9 cellular contexts compared by ENCODE assay signal in genomic region chr19:34711890-34712289, GRCh38.
"Had no signal": no experiment of that assay in that cellular context is flagged by ENCODE, and none has a peak within 500 bp of the region (broad histone marks: within the 10 kb centered on the region; RNA-seq: fewer than 3 reads in every experiment).

No MANE protein-coding gene starts in this region.

- H3K4me1 ChIP-seq: adrenal gland, colonic mucosa had no signal

- H3K36me3 ChIP-seq: adrenal gland, colonic mucosa had no signal

- H3K27me3 ChIP-seq: adrenal gland, colonic mucosa had no signal

- DNase-seq: activated naive CD8-positive, alpha-beta T cell treated with anti-CD3 and anti-CD28 coated beads, Interleukin-2, amount 10 ng/mL, durations not matched to agents 7 days and 5 days; NK-92 treated with Interleukin-12 subunit alpha and Interleukin-12 subunit beta, amount 100 ng/mL, for 24 hours had no signal

- H3K27ac ChIP-seq: adrenal gland, colonic mucosa, SK-N-MC had no signal

- H3K4me3 Mint-ChIP-seq: activated CD4-positive, alpha-beta memory T cell treated with anti-CD3 and anti-CD28 coated beads, Interleukin-2, amount 10 ng/mL, durations not matched to agents 7 days and 5 days; activated CD4-positive, alpha-beta T cell treated with anti-CD3 and anti-CD28 coated beads for 36 hours; activated naive CD8-positive, alpha-beta T cell treated with anti-CD3 and anti-CD28 coated beads, Interleukin-2, amount 10 ng/mL, durations not matched to agents 7 days and 5 days; activated T-cell treated with anti-CD3 and anti-CD28 coated beads, Interleukin-2, amount 50 U/mL, for 72 hours had no signal

- H3K4me1 Mint-ChIP-seq: activated CD4-positive, alpha-beta memory T cell treated with anti-CD3 and anti-CD28 coated beads, Interleukin-2, amount 10 ng/mL, durations not matched to agents 7 days and 5 days; activated CD4-positive, alpha-beta T cell treated with anti-CD3 and anti-CD28 coated beads for 36 hours had no signal

- H3K4me3 ChIP-seq: adrenal gland, colonic mucosa, SK-N-MC had no signal

- H3K27ac Mint-ChIP-seq: activated CD4-positive, alpha-beta memory T cell treated with anti-CD3 and anti-CD28 coated beads, Interleukin-2, amount 10 ng/mL, durations not matched to agents 7 days and 5 days; activated CD4-positive, alpha-beta T cell treated with anti-CD3 and anti-CD28 coated beads for 36 hours; activated naive CD8-positive, alpha-beta T cell treated with anti-CD3 and anti-CD28 coated beads, Interleukin-2, amount 10 ng/mL, durations not matched to agents 7 days and 5 days; activated T-cell treated with anti-CD3 and anti-CD28 coated beads, Interleukin-2, amount 50 U/mL, for 72 hours; activated T-helper 2 cell treated with anti-CD3 and anti-CD28 coated beads, Interferon-gamma antibody, Interleukin-2, Interleukin-4, amounts not matched to agents 10 μg/mL and 5 μg/mL and 100 μg/mL, durations not matched to agents 14 hours and 24 hours and 36 hours had no signal
